Comparison of ENCODE assay signal across 13 cellular contexts in genomic region chr6:34816635-34817301, GRCh38. TPM values are rescaled to one million over a fixed set of nuclear protein-coding genes. Genes with fewer than 3 reads are reported as not detected.
DNase-seq lines count a peak whose midpoint lies in the region; ATAC-seq and TF ChIP-seq lines count a peak whose summit lies in the region.
"Had no signal": no experiment of that assay in that cellular context is flagged by ENCODE, and none has a peak within 500 bp of the region (broad histone marks: within the 10 kb centered on the region; RNA-seq: fewer than 3 reads in every experiment).

No MANE protein-coding gene starts in this region.

- peaks cover 82% of the 10 kb centered on the region for H3K79me2 ChIP-seq in SU-DHL-6 (ENCODE audit: insufficient read depth, low read length)
- peaks cover 79% of the 10 kb centered on the region for H3K79me2 ChIP-seq in hepatocyte

- H3K27ac ChIP-seq in SU-DHL-6 (ENCODE audit: low read depth, low read length): no peak overlapping the region
- H3K27ac ChIP-seq in hepatocyte: peak overlapping the region; percentile 59
- H3K27ac ChIP-seq: esophagus muscularis mucosa had no signal

- H3K27me3 ChIP-seq in SU-DHL-6 (ENCODE audit: low read length): no peaks in the 10 kb centered on the region
- H3K27me3 ChIP-seq in hepatocyte: no peaks in the 10 kb centered on the region
- H3K27me3 ChIP-seq: ascending aorta, esophagus muscularis mucosa had no signal

- H3K4me2 ChIP-seq in SU-DHL-6 (ENCODE audit: low read depth, low read length, poor library complexity, severe bottlenecking) (peak overlapping the region; percentile 11), hepatocyte (peak overlapping the region; percentile 26)

- TF ChIP-seq CTCF in GM12865 (IDR thresholded peaks at IDR 0.05; ENCODE audit: insufficient read depth, low read depth, low read length, missing control alignments): no peak
- no peak for TF ChIP-seq CTCF in SU-DHL-6 (IDR thresholded peaks at IDR 0.05; ENCODE audit: insufficient read depth, low read length, poor library complexity, severe bottlenecking)
- TF ChIP-seq CTCF in hepatocyte (IDR thresholded peaks at IDR 0.05; ENCODE audit: poor library complexity): no peak

- H3K9me3 ChIP-seq in SU-DHL-6 (ENCODE audit: insufficient read depth, low read length) (no peaks in the 10 kb centered on the region), hepatocyte (ENCODE audit: low read depth) (no peaks in the 10 kb centered on the region)
- H3K9me3 ChIP-seq: ascending aorta, esophagus muscularis mucosa had no signal

- DNase-seq in GM12865 (ENCODE audit: low read depth): peak; percentile 21
- no peak for DNase-seq in hepatocyte (ENCODE audit: low spot score)
- DNase-seq in stimulated activated effector memory CD8-positive, alpha-beta T cell treated with anti-CD3 and anti-CD28 coated beads, Interleukin-12 subunit alpha, Interleukin-12 subunit beta, amount 100 ng/mL, for 72 hours (ENCODE audit: low spot score in 2 of 2): no peak
- no peak for DNase-seq in NCI-H82 treated with DMSO at 0.1 percent for 48 hours (lab: John Stamatoyannopoulos, UW; ENCODE audit: unreplicated experiment)
- DNase-seq in SKM-1 treated with dmso at 0.1 percent for 144 hours (lab: John Stamatoyannopoulos, UW; ENCODE audit: unreplicated experiment): no peak
- DNase-seq: activated CD4-positive, alpha-beta T cell treated with anti-CD3 and anti-CD28 coated beads, Interleukin-2, amount 50 U/mL, for 48 hours; activated T-cell treated with anti-CD3 and anti-CD28 coated beads, Interleukin-2, amount 50 U/mL, for 48 hours; dermis blood vessel endothelial cell; NCI-H2029 treated with DMSO at 0.1 percent for 48 hours had no signal

- H3K4me3 ChIP-seq in GM12865 (ENCODE audit: low read depth, low read length): peak overlapping the region; percentile 32
- no peak overlapping the region for H3K4me3 ChIP-seq in SU-DHL-6 (ENCODE audit: insufficient read depth, low read length, poor library complexity, severe bottlenecking)
- H3K4me3 ChIP-seq in hepatocyte: no peak overlapping the region
- H3K4me3 ChIP-seq: ascending aorta, esophagus muscularis mucosa had no signal

- H3K9ac ChIP-seq in SU-DHL-6 (ENCODE audit: low read length): no peak overlapping the region

- peaks cover 4% of the 10 kb centered on the region for H3K4me1 Mint-ChIP-seq in stimulated activated effector memory CD8-positive, alpha-beta T cell treated with anti-CD3 and anti-CD28 coated beads, Interleukin-12 subunit alpha, Interleukin-12 subunit beta, amount 100 ng/mL, for 72 hours

- WGBS in hepatocyte (ENCODE audit: low lambda C conversion rate, missing lambda C conversion rate): 70% methylated on average over 5 of the region's 5 CpGs

- H3K36me3 ChIP-seq in SU-DHL-6 (ENCODE audit: low read length): peaks cover 1% of the 10 kb centered on the region; the same call in 1 of the 2 replicates
- H3K36me3 ChIP-seq in hepatocyte (replicated peaks; ENCODE audit: insufficient read depth, low read depth): no peaks in the 10 kb centered on the region

- no peak overlapping the region for H2AFZ ChIP-seq in SU-DHL-6 (ENCODE audit: low read depth, low read length, severe bottlenecking)
- no peak overlapping the region for H2AFZ ChIP-seq in hepatocyte

- no peak overlapping the region for H3K4me3 Mint-ChIP-seq in stimulated activated effector memory CD8-positive, alpha-beta T cell treated with anti-CD3 and anti-CD28 coated beads, Interleukin-12 subunit alpha, Interleukin-12 subunit beta, amount 100 ng/mL, for 72 hours

- ATAC-seq in stimulated activated effector memory CD8-positive, alpha-beta T cell treated with anti-CD3 and anti-CD28 coated beads, Interleukin-12 subunit alpha, Interleukin-12 subunit beta, amount 100 ng/mL, for 72 hours: no peak
- no peak for ATAC-seq in HG02852 (IDR thresholded peaks at IDR 0.05; ENCODE audit: unreplicated experiment)

- peaks cover 10% of the 10 kb centered on the region; the same call in 1 of the 2 replicates for H3F3A ChIP-seq in SU-DHL-6 (ENCODE audit: insufficient read depth)

- peaks cover under 1% of the 10 kb centered on the region for H3K36me3 Mint-ChIP-seq in stimulated activated effector memory CD8-positive, alpha-beta T cell treated with anti-CD3 and anti-CD28 coated beads, Interleukin-12 subunit alpha, Interleukin-12 subunit beta, amount 100 ng/mL, for 72 hours

- H3K4me1 ChIP-seq in hepatocyte (ENCODE audit: insufficient read depth): peaks cover 3% of the 10 kb centered on the region
- H3K4me1 ChIP-seq: ascending aorta had no signal

- peak overlapping the region; percentile 5 for H3K27ac Mint-ChIP-seq in stimulated activated effector memory CD8-positive, alpha-beta T cell treated with anti-CD3 and anti-CD28 coated beads, Interleukin-12 subunit alpha, Interleukin-12 subunit beta, amount 100 ng/mL, for 72 hours

- no peaks in the 10 kb centered on the region for H4K20me1 ChIP-seq in SU-DHL-6 (ENCODE audit: low read depth, low read length)
- H4K20me1 ChIP-seq in hepatocyte (ENCODE audit: insufficient read depth, poor library complexity, severe bottlenecking): peaks cover 7% of the 10 kb centered on the region

- H3K9me3 Mint-ChIP-seq in stimulated activated effector memory CD8-positive, alpha-beta T cell treated with anti-CD3 and anti-CD28 coated beads, Interleukin-12 subunit alpha, Interleukin-12 subunit beta, amount 100 ng/mL, for 72 hours: no peaks in the 10 kb centered on the region

- H3K9me2 ChIP-seq in SU-DHL-6 (replicated peaks; ENCODE audit: insufficient read depth, low read length) (no peaks in the 10 kb centered on the region), hepatocyte (replicated peaks; ENCODE audit: insufficient read depth) (no peaks in the 10 kb centered on the region)

RNA-seq across cellular contexts. Expression of gene BLTP3A, which starts 24.9 kb away (rescaled TPM):
- total RNA-seq in hepatocyte: 11.7 and 14.3 TPM in 2 replicates
- polyA plus RNA-seq in hepatocyte: 3.2 and 3.3 TPM in 2 replicates

RNA-seq across cellular contexts. Expression of gene SNRPC, which starts 59.5 kb away (rescaled TPM):
- total RNA-seq in hepatocyte: 86.9 and 95.2 TPM in 2 replicates
- polyA plus RNA-seq in hepatocyte: 224 and 256 TPM in 2 replicates
